ENCODE assay signal across 1 cellular context in the genomic region with DNA sequence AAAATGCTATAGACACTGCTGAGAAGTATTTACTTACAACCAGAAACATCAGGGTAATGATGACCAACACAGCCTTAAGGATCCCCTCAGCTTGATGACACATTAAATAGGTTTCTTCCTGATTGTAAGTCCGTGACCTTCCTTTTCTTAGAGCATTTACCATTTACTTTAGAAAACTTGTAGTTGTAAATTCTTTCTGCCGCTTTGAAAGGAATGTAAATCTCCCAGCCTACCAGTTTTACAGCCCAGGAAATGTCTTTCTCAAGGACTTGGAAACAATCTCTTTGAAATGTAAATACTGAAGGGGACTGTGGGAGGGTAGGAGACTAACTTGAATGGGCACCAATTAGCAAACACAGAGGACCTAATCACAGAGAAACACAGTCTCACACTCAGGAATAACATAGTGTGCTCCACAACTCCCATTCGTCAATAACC.
A peak's percentile ranks its signal among the peaks of the same experiment; 100 is the strongest.
TF ChIP-seq lines count a peak whose summit lies in the region.

No MANE protein-coding gene starts in this region.

TF ChIP-seq in GM23338, 12 proteins besides CTCF, POLR2A, EP300 and RAD21 (continued from another document):
- TF ChIP-seq, protein P1, sequence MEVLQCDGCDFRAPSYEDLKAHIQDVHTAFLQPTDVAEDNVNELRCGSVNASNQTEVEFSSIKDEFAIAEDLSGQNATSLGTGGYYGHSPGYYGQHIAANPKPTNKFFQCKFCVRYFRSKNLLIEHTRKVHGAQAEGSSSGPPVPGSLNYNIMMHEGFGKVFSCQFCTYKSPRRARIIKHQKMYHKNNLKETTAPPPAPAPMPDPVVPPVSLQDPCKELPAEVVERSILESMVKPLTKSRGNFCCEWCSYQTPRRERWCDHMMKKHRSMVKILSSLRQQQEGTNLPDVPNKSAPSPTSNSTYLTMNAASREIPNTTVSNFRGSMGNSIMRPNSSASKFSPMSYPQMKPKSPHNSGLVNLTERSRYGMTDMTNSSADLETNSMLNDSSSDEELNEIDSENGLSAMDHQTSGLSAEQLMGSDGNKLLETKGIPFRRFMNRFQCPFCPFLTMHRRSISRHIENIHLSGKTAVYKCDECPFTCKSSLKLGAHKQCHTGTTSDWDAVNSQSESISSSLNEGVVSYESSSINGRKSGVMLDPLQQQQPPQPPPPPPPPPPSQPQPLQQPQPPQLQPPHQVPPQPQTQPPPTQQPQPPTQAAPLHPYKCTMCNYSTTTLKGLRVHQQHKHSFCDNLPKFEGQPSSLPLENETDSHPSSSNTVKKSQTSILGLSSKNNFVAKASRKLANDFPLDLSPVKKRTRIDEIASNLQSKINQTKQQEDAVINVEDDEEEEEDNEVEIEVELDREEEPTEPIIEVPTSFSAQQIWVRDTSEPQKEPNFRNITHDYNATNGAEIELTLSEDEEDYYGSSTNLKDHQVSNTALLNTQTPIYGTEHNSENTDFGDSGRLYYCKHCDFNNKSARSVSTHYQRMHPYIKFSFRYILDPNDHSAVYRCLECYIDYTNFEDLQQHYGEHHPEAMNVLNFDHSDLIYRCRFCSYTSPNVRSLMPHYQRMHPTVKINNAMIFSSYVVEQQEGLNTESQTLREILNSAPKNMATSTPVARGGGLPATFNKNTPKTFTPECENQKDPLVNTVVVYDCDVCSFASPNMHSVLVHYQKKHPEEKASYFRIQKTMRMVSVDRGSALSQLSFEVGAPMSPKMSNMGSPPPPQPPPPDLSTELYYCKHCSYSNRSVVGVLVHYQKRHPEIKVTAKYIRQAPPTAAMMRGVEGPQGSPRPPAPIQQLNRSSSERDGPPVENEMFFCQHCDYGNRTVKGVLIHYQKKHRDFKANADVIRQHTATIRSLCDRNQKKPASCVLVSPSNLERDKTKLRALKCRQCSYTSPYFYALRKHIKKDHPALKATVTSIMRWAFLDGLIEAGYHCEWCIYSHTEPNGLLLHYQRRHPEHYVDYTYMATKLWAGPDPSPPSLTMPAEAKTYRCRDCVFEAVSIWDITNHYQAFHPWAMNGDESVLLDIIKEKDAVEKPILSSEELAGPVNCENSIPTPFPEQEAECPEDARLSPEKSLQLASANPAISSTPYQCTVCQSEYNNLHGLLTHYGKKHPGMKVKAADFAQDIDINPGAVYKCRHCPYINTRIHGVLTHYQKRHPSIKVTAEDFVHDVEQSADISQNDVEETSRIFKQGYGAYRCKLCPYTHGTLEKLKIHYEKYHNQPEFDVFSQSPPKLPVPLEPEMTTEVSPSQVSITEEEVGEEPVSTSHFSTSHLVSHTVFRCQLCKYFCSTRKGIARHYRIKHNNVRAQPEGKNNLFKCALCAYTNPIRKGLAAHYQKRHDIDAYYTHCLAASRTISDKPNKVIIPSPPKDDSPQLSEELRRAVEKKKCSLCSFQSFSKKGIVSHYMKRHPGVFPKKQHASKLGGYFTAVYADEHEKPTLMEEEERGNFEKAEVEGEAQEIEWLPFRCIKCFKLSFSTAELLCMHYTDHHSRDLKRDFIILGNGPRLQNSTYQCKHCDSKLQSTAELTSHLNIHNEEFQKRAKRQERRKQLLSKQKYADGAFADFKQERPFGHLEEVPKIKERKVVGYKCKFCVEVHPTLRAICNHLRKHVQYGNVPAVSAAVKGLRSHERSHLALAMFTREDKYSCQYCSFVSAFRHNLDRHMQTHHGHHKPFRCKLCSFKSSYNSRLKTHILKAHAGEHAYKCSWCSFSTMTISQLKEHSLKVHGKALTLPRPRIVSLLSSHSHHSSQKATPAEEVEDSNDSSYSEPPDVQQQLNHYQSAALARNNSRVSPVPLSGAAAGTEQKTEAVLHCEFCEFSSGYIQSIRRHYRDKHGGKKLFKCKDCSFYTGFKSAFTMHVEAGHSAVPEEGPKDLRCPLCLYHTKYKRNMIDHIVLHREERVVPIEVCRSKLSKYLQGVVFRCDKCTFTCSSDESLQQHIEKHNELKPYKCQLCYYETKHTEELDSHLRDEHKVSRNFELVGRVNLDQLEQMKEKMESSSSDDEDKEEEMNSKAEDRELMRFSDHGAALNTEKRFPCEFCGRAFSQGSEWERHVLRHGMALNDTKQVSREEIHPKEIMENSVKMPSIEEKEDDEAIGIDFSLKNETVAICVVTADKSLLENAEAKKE (CRISPR knock-in tag; IDR thresholded peaks at IDR 0.05), result peak; percentile 84; the same call in 1 of the 2 replicates
- TF ChIP-seq NANOG (IDR thresholded peaks at IDR 0.05; ENCODE audit: borderline replicate concordance) (peak; percentile 93), POLR2AphosphoS5 (IDR thresholded peaks at IDR 0.05; ENCODE audit: low read depth) (peak; percentile 52; the same call in 1 of the 2 replicates), EZH2 (IDR thresholded peaks at IDR 0.05; ENCODE audit: low read depth, unreplicated experiment) (no peak)
- TF ChIP-seq, protein P2, sequence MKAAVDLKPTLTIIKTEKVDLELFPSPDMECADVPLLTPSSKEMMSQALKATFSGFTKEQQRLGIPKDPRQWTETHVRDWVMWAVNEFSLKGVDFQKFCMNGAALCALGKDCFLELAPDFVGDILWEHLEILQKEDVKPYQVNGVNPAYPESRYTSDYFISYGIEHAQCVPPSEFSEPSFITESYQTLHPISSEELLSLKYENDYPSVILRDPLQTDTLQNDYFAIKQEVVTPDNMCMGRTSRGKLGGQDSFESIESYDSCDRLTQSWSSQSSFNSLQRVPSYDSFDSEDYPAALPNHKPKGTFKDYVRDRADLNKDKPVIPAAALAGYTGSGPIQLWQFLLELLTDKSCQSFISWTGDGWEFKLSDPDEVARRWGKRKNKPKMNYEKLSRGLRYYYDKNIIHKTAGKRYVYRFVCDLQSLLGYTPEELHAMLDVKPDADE (IDR thresholded peaks at IDR 0.05), result 0 out of 2 replicates have a peak, but pooled peaks have one; percentile 36
TF ChIP-seq in GM23338: peak in this region for 4.
